ENCODE assay signal across 8 cellular contexts in genomic region chr1:21174638-21175323, GRCh38. TPM values are rescaled to one million over a fixed set of nuclear protein-coding genes. Genes with fewer than 3 reads are reported as not detected.
DNase-seq lines count a peak whose midpoint lies in the region; ATAC-seq and TF ChIP-seq lines count a peak whose summit lies in the region.

No MANE protein-coding gene starts in this region.

- peak overlapping the region; percentile 50 to 75 (median 66); a peak in 3 of 7 replicates for H3K27ac Mint-ChIP-seq in H9
- peak overlapping the region; percentile 96 for H3K27ac Mint-ChIP-seq in T-helper 17 cell

- peaks cover 10 to 20% (median 15%) of the 10 kb centered on the region in 3 experiments; a peak in 6 of 7 replicates for H3K36me3 Mint-ChIP-seq in H9 (ENCODE audit: insufficient read depth in 1 of 3, low read depth in 3 of 3)
- H3K36me3 Mint-ChIP-seq in T-helper 17 cell (ENCODE audit: low read depth), result peaks cover 2% of the 10 kb centered on the region

- no peak overlapping the region for H3K18ac ChIP-seq in H9 (ENCODE audit: insufficient read length, low read depth, low read length)

- H2BK20ac ChIP-seq in H9 (ENCODE audit: low read depth, low read length, poor library complexity, severe bottlenecking), result no peak overlapping the region

- H3T11ph ChIP-seq in H9 (ENCODE audit: low read length), result no peak overlapping the region

- peaks cover 23% of the 10 kb centered on the region; the same call in 1 of the 2 replicates for H3K79me2 ChIP-seq in H9 (ENCODE audit: insufficient read depth, low read length)

- H4K5ac ChIP-seq in H9 (ENCODE audit: insufficient read length, low read depth, low read length), result no peak overlapping the region

- peaks cover 26% of the 10 kb centered on the region for H3K27me3 Mint-ChIP-seq in H9 (ENCODE audit: low read depth)
- no peaks in the 10 kb centered on the region for H3K27me3 Mint-ChIP-seq in T-helper 17 cell

- no peak overlapping the region for H2BK5ac ChIP-seq in H9 (ENCODE audit: insufficient read length, low read length)

- H3K9ac ChIP-seq in H9 (ENCODE audit: extremely low read depth, insufficient read length, low read length), result peak overlapping the region; percentile 88

- no peaks in the 10 kb centered on the region for H3K9me3 ChIP-seq in H9 (ENCODE audit: control insufficient read depth, low read depth, low read length)
- no peaks in the 10 kb centered on the region for H3K9me3 ChIP-seq in T-helper 17 cell (ENCODE audit: control insufficient read depth, low read length, poor library complexity, severe bottlenecking)

- no peaks in the 10 kb centered on the region for H4K20me1 ChIP-seq in H9 (ENCODE audit: control insufficient read depth, insufficient read depth, insufficient read length)

- no peak overlapping the region for H4K8ac ChIP-seq in H9 (replicated peaks; ENCODE audit: insufficient read length, low read depth, low read length)

- H3K4ac ChIP-seq in H9 (ENCODE audit: low read depth, low read length), result no peak overlapping the region

- H3K79me1 ChIP-seq in H9 (ENCODE audit: insufficient read depth, low read depth, low read length, poor library complexity, severe bottlenecking), result no peaks in the 10 kb centered on the region

- no peak overlapping the region for H2BK12ac ChIP-seq in H9 (ENCODE audit: insufficient read length, low read depth, low read length)

- H3K4me3 ChIP-seq in fibroblast of villous mesenchyme (ENCODE audit: low read depth, low read length), result peak overlapping the region; percentile 95

- no peak overlapping the region for H2AFZ ChIP-seq in H9 (ENCODE audit: low read length)

- TF ChIP-seq POLR2A in erythroblast (IDR thresholded peaks at IDR 0.05; ENCODE audit: low read length), result no peak

- H3K4me3 Mint-ChIP-seq in H9 (peak overlapping the region; percentile 73 to 84), T-helper 17 cell (peak overlapping the region; percentile 89)

- no peak overlapping the region for H3K27ac ChIP-seq in H9 (ENCODE audit: insufficient read length, low read depth, low read length)

- no peak overlapping the region for H4K91ac ChIP-seq in H9 (ENCODE audit: insufficient read length, low read depth, low read length)

- no peak overlapping the region for H3K56ac ChIP-seq in H9 (ENCODE audit: insufficient read length, low read depth, low read length)

- H2BK120ac ChIP-seq in H9 (ENCODE audit: low read depth, low read length, poor library complexity, severe bottlenecking), result no peak overlapping the region

- H3K23ac ChIP-seq in H9 (ENCODE audit: insufficient read length, low read depth, low read length), result no peak overlapping the region

- H3K4me2 ChIP-seq in H9 (ENCODE audit: insufficient read depth, insufficient read length, low read length), result peak overlapping the region; percentile 95

- no peak overlapping the region for H2AK5ac ChIP-seq in H9 (ENCODE audit: insufficient read length, low read length)

- H3K4me1 ChIP-seq in H9 (ENCODE audit: insufficient read depth, low read length), result no peaks in the 10 kb centered on the region; the same call in 1 of the 2 replicates

- WGBS in H9 (ENCODE audit: extremely low coverage, insufficient read length, low lambda C conversion rate), result 100% methylated on average over 2 of the region's 12 CpGs

- no peak for ATAC-seq in T-helper 17 cell

- H3K14ac ChIP-seq in H9 (ENCODE audit: insufficient read depth, low read length), result no peak overlapping the region

- no peak for TF ChIP-seq CTCF in H9 (conservative IDR thresholded peaks at IDR 0.05)
- no peak for TF ChIP-seq CTCF in fibroblast of villous mesenchyme (IDR thresholded peaks at IDR 0.05; ENCODE audit: insufficient read depth, low read depth, low read length)

- no peaks in the 10 kb centered on the region for H3K27me3 ChIP-seq in H9 (ENCODE audit: insufficient read depth, low read length)

- peaks cover 10% of the 10 kb centered on the region for H3K23me2 ChIP-seq in H9 (ENCODE audit: insufficient read length, low read depth, low read length, poor library complexity, severe bottlenecking)

- DNase-seq in H9 (no peak), T-helper 17 cell (no peak), fibroblast of villous mesenchyme (ENCODE audit: low read depth) (peak; percentile 79), retina (peak; percentile 8), NK-92 (lab: John Stamatoyannopoulos, UW; ENCODE audit: unreplicated experiment) (no peak), nucleus accumbens (lab: John Stamatoyannopoulos, UW) (no peak), erythroblast (lab: John Stamatoyannopoulos, UW) (no peak)
- no peak for DNase-seq in effector CD8-positive, alpha-beta T cell (lab: John Stamatoyannopoulos, UW)

- no peak overlapping the region for H2BK15ac ChIP-seq in H9 (ENCODE audit: low read depth, low read length)

- H3K4me1 Mint-ChIP-seq in H9 (peaks cover 17 to 18% of the 10 kb centered on the region in 2 experiments), T-helper 17 cell (peaks cover 20% of the 10 kb centered on the region)

- no peaks in the 10 kb centered on the region for H3K9me3 Mint-ChIP-seq in H9

RNA-seq across cellular contexts. Expression of gene EIF4G3, which starts 1.9 kb away (rescaled TPM):
- total RNA-seq in H9 (2021) (65.5 and 72.0 TPM in 2 replicates), T-helper 17 cell (10 to 100 TPM; 29.4 to 34.2 TPM), fibroblast of villous mesenchyme (51.5 and 66.5 TPM in 2 replicates)

Comparison
In these comparisons a context has a peak if more than half of its experiments do, and no peak if none do; other contexts are left out.
1. DNase-seq: peak in fibroblast of villous mesenchyme (single experiment) and retina (single experiment); none in H9 (single experiment), T-helper 17 cell (0 of 3), NK-92 (single experiment), nucleus accumbens (0 of 56), effector CD8-positive, alpha-beta T cell (single experiment) and erythroblast (0 of 2).